Comparison of ENCODE assay signal across 8 cellular contexts in the genomic region with DNA sequence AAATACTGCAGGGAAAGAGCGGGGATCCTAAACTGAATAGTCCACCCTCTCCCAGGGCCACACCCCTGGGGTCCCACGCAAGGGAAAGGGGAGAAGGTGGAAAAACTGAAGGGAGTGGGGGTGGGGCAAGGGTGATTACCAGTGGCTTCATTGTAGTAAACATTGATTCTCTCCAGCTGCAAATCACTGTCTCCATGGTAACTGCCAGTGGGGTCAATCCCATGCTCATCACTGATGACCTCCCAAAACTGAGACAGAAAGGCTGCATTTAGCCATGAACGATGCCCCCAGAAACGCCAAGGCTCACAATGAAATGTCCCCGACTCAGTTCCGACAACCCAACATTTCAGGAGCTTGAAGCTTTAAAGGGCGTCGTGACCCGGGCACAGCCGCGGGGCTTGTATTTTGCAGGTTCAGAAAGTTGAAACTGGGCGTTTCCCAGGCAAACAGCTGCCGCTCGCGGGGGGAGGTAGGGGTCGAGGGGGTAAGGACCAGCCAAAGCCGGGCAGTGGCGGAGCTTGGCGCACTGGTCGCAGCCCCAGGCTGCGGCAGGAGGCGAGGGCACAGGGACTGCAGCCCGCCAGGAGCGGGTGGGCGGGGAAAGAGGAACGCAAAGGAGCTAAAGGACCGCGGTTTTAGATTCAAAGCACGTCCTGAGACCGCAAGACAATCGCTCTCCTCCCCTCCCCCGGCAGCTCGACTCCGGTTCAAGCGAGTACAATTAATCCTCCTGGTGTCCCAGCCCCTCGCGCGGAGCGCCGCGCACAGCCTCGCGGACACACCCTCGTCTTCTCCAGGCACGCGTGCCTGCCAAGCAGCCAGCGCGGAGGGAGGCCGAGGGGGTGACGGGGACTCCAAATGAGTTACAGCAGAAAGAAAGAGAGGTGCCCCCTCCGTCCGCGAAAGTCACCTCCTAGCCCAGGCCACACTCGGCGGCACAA. TPM values are rescaled to one million over a fixed set of nuclear protein-coding genes. Genes with fewer than 3 reads are reported as not detected.
DNase-seq lines count a peak whose midpoint lies in the region; ATAC-seq and TF ChIP-seq lines count a peak whose summit lies in the region.

No MANE protein-coding gene starts in this region.

- peak; percentile 23 for ATAC-seq in CD8-positive, alpha-beta T cell
- peak; percentile 30 for ATAC-seq in HG03432 (IDR thresholded peaks at IDR 0.05; ENCODE audit: unreplicated experiment)
- no peak for ATAC-seq in HG02970 (IDR thresholded peaks at IDR 0.05; ENCODE audit: low FRiP score, unreplicated experiment)

- POLR2A ChIA-PET in CD8-positive, alpha-beta T cell (lab: Charles Lee): interaction anchor here (0.7 kb wide), 1 partner anchor 69 kb away, joined by 3 read pairs; a partner anchor contains a TSS

- peaks cover 50% of the 10 kb centered on the region for H3K4me1 ChIP-seq in CD8-positive, alpha-beta T cell (ENCODE audit: insufficient read depth, low read length)

- no peaks in the 10 kb centered on the region for H3K36me3 Mint-ChIP-seq in CD8-positive, alpha-beta T cell
- H3K36me3 Mint-ChIP-seq in T-helper 2 cell treated with Interferon-gamma antibody and Interleukin-4, amounts not matched to agents 5 μg/mL and 100 μg/mL, for 36 hours (ENCODE audit: low read depth): no peaks in the 10 kb centered on the region
- peaks cover 24% of the 10 kb centered on the region for H3K36me3 Mint-ChIP-seq in nephron progenitor cell (ENCODE audit: low read depth)

- H3K9me3 ChIP-seq in CD8-positive, alpha-beta T cell (ENCODE audit: low read length): no peaks in the 10 kb centered on the region

- TF ChIP-seq POLR2A in erythroblast (IDR thresholded peaks at IDR 0.05; ENCODE audit: low read length): no peak

- no peak for TF ChIP-seq CTCF in CD8-positive, alpha-beta T cell (IDR thresholded peaks at IDR 0.05)
- no peak for TF ChIP-seq CTCF in nephron progenitor cell (IDR thresholded peaks at IDR 0.05)

- H3K27me3 ChIP-seq in CD8-positive, alpha-beta T cell (ENCODE audit: insufficient read depth, low read length): peaks cover 54% of the 10 kb centered on the region

- H3K4me1 Mint-ChIP-seq in CD8-positive, alpha-beta T cell (ENCODE audit: low read depth): peaks cover 41% of the 10 kb centered on the region
- H3K4me1 Mint-ChIP-seq in T-helper 2 cell treated with Interferon-gamma antibody and Interleukin-4, amounts not matched to agents 5 μg/mL and 100 μg/mL, for 36 hours (ENCODE audit: low read depth): peaks cover 30% of the 10 kb centered on the region
- H3K4me1 Mint-ChIP-seq in nephron progenitor cell: peaks cover 56% of the 10 kb centered on the region

- DNase-seq in CD8-positive, alpha-beta T cell: peak in 2 of 7 experiments; percentile 38 to 58
- peak; percentile 32 for DNase-seq in T-helper 2 cell treated with Interferon-gamma antibody and Interleukin-4, amounts not matched to agents 5 μg/mL and 100 μg/mL, for 36 hours (ENCODE audit: low spot score)
- DNase-seq in erythroblast (lab: John Stamatoyannopoulos, UW) (peak; percentile 27), nephron progenitor cell (peak; percentile 68), hippocampal formation (lab: John Stamatoyannopoulos, UW) (no peak), NK-92 (lab: John Stamatoyannopoulos, UW; ENCODE audit: unreplicated experiment) (no peak)

- no peak overlapping the region for H3K27ac Mint-ChIP-seq in CD8-positive, alpha-beta T cell
- H3K27ac Mint-ChIP-seq in T-helper 2 cell treated with Interferon-gamma antibody and Interleukin-4, amounts not matched to agents 5 μg/mL and 100 μg/mL, for 36 hours: no peak overlapping the region
- no peak overlapping the region for H3K27ac Mint-ChIP-seq in nephron progenitor cell

- no peak overlapping the region for H3K27ac ChIP-seq in CD8-positive, alpha-beta T cell (ENCODE audit: low read depth, low read length)

- H3K4me3 Mint-ChIP-seq in CD8-positive, alpha-beta T cell: peak overlapping the region; percentile 73
- peak overlapping the region; percentile 84 for H3K4me3 Mint-ChIP-seq in T-helper 2 cell treated with Interferon-gamma antibody and Interleukin-4, amounts not matched to agents 5 μg/mL and 100 μg/mL, for 36 hours
- H3K4me3 Mint-ChIP-seq in nephron progenitor cell: peak overlapping the region; percentile 94

- peaks cover 50% of the 10 kb centered on the region for H3K27me3 Mint-ChIP-seq in CD8-positive, alpha-beta T cell (ENCODE audit: low read depth)
- peaks cover 73% of the 10 kb centered on the region for H3K27me3 Mint-ChIP-seq in T-helper 2 cell treated with Interferon-gamma antibody and Interleukin-4, amounts not matched to agents 5 μg/mL and 100 μg/mL, for 36 hours (ENCODE audit: low read depth)
- peaks cover 23% of the 10 kb centered on the region for H3K27me3 Mint-ChIP-seq in nephron progenitor cell (ENCODE audit: low read depth, poor library complexity)

- H3K9me3 Mint-ChIP-seq in CD8-positive, alpha-beta T cell: no peaks in the 10 kb centered on the region
- peaks cover 7% of the 10 kb centered on the region for H3K9me3 Mint-ChIP-seq in T-helper 2 cell treated with Interferon-gamma antibody and Interleukin-4, amounts not matched to agents 5 μg/mL and 100 μg/mL, for 36 hours
- peaks cover 5% of the 10 kb centered on the region for H3K9me3 Mint-ChIP-seq in nephron progenitor cell

- no peaks in the 10 kb centered on the region for H3K36me3 ChIP-seq in CD8-positive, alpha-beta T cell (ENCODE audit: insufficient read depth, low read length)

- H3K4me3 ChIP-seq in CD8-positive, alpha-beta T cell (ENCODE audit: low read depth, low read length): peak overlapping the region; percentile 20

- intact Hi-C loops in CD8-positive, alpha-beta T cell (cut with DNase I, micrococcal nuclease): loop anchor here in 1 of 2 experiments (10.0 kb wide), 1 partner anchor 62 kb away; no protein-coding TSS in a partner anchor

- CTCF ChIA-PET in CD8-positive, alpha-beta T cell (lab: Charles Lee): no interaction called here

RNA-seq across cellular contexts. Expression of a gene that starts 0.8 kb away (rescaled TPM):
- total RNA-seq in CD8-positive, alpha-beta T cell: 1 to 10 TPM in 1 of 2 experiments, under 1 TPM in 1; 0.78 to 1.7 TPM

RNA-seq across cellular contexts. Expression of a gene that starts 32.1 kb away (rescaled TPM):
- total RNA-seq in CD8-positive, alpha-beta T cell: 10 to 100 TPM; 11.8 to 12.0 TPM

Comparison
In these comparisons a context has a peak if more than half of its experiments do, and no peak if none do; other contexts are left out.
1. DNase-seq: peak in T-helper 2 cell treated with Interferon-gamma antibody and Interleukin-4, amounts not matched to agents 5 μg/mL and 100 μg/mL, for 36 hours (single experiment), erythroblast (2 of 2) and nephron progenitor cell (single experiment); none in hippocampal formation (0 of 2) and NK-92 (single experiment).
2. Peak in every context shown above with its lines, with median percentiles within 50 percentile points of each other: H3K4me3 Mint-ChIP-seq.